22 cellular contexts compared by ENCODE assay signal in genomic region chr6:93073811-93074210, GRCh38.
"Had no signal": no experiment of that assay in that cellular context is flagged by ENCODE, and none has a peak within 500 bp of the region (broad histone marks: within the 10 kb centered on the region; RNA-seq: fewer than 3 reads in every experiment).

No MANE protein-coding gene starts in this region.

- H3K36me3 ChIP-seq: esophagus muscularis mucosa, gastroesophageal sphincter, heart left ventricle, left lung, lower lobe of right lung had no signal

- H3K9me3 ChIP-seq: esophagus muscularis mucosa, gastroesophageal sphincter, lower lobe of right lung had no signal

- DNase-seq: dermis blood vessel endothelial cell; dorsolateral prefrontal cortex; effector CD4-positive, alpha-beta T cell; effector memory CD4-positive, alpha-beta T cell; foreskin keratinocyte; heart left ventricle; hypothalamus; immature natural killer cell; islet precursor cell; left cardiac atrium; left lung; left ventricle myocardium superior; lower lobe of right lung; mesenchymal stem cell; mucosa of descending colon; naive B cell had no signal

- FAIRE-seq: colon, endothelial cell of umbilical vein had no signal

- H3K27ac ChIP-seq: coronary artery, dorsolateral prefrontal cortex, esophagus muscularis mucosa, foreskin keratinocyte, gastroesophageal sphincter, heart left ventricle, hepatocyte, left lung, lower lobe of right lung had no signal

- H3K4me3 ChIP-seq: coronary artery, dorsolateral prefrontal cortex, esophagus muscularis mucosa, gastroesophageal sphincter, heart left ventricle, hepatocyte, left lung, lower lobe of right lung, mucosa of descending colon had no signal

- H2AFZ ChIP-seq: hepatocyte had no signal

- H3K4me2 ChIP-seq: hepatocyte had no signal

- H3K27me3 ChIP-seq: esophagus muscularis mucosa, foreskin keratinocyte, gastroesophageal sphincter, heart left ventricle, hepatocyte, left lung had no signal

- ATAC-seq: foreskin keratinocyte, gastroesophageal sphincter, heart left ventricle, left cardiac atrium, left lung, left ventricle myocardium superior, lower lobe of right lung, mucosa of descending colon had no signal

- H3K4me1 ChIP-seq: foreskin keratinocyte, heart left ventricle, left lung, lower lobe of right lung had no signal
